ENCODE assay signal across 11 cellular contexts in the genomic region with DNA sequence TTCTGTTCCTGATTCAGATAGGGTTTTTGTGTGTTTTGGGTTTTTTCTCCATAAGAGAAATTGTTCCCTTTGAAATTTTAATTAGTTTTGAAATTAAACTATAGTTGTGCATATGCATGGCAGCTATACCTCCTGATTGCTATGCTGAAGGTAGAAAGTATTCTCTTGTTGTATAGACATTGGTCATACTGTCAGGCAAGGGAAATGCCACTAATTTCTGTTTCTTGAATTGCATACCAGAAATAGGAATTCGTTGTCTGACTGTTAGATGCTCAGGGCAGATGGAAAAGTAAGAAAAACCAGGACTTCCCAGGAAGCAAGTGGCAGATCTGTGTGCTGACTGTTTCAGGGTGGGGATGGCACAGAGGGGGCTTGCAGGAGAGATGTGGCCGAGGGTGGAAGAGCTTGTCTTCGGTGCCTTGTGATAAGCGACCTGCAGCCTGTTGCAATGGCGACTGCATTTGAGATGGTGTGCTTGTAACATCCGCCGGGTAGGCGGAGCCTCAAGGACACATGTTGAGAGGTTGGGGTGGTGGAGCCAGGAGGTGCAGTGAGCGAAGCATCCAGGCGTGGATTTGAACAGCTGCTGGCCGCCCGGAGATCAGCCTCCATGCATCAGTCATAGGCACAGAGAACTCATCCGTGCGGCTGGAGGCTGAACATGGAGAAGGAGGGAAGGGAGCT. TPM values are rescaled to one million over a fixed set of nuclear protein-coding genes. Genes with fewer than 3 reads are reported as not detected.
A peak's percentile ranks its signal among the peaks of the same experiment; 100 is the strongest.
DNase-seq lines count a peak whose midpoint lies in the region; ATAC-seq, FAIRE-seq and TF ChIP-seq lines count a peak whose summit lies in the region.
"Had no signal": no experiment of that assay in that cellular context is flagged by ENCODE, and none has a peak within 500 bp of the region (broad histone marks: within the 10 kb centered on the region; RNA-seq: fewer than 3 reads in every experiment).

No MANE protein-coding gene starts in this region.

- peak overlapping the region; percentile 49 for H3K9ac ChIP-seq in HUES6 (ENCODE audit: low read length)
- H3K9ac ChIP-seq in astrocyte (ENCODE audit: low read length), result no peak overlapping the region
- no peak overlapping the region for H3K9ac ChIP-seq in neural progenitor cell

- H3K4me1 ChIP-seq in HUES6 (ENCODE audit: control insufficient read depth, insufficient read depth, low read length) (peaks cover 63% of the 10 kb centered on the region), astrocyte (ENCODE audit: insufficient read depth, low read length) (peaks cover 38% of the 10 kb centered on the region), neural progenitor cell (peaks cover 45% of the 10 kb centered on the region), adrenal gland (replicated peaks in 1 of 2) (peaks cover 35 to 64% of the 10 kb centered on the region in 2 donors), PC-9 (replicated peaks; ENCODE audit: insufficient read depth) (peaks cover 53% of the 10 kb centered on the region)

- H3K36me3 ChIP-seq in HUES6 (ENCODE audit: control insufficient read depth, insufficient read depth, low read length), result no peaks in the 10 kb centered on the region
- no peaks in the 10 kb centered on the region for H3K36me3 ChIP-seq in astrocyte (ENCODE audit: insufficient read depth, low read length)
- no peaks in the 10 kb centered on the region for H3K36me3 ChIP-seq in neural progenitor cell
- H3K36me3 ChIP-seq in adrenal gland (replicated peaks in 1 of 2), result no peaks in the 10 kb centered on the region
- no peaks in the 10 kb centered on the region; the same call in 1 of the 2 replicates for H3K36me3 ChIP-seq in PC-9 (ENCODE audit: low read depth)

- H3K36me3 Mint-ChIP-seq in astrocyte (ENCODE audit: low read depth, unreplicated experiment) (no peaks in the 10 kb centered on the region), neural progenitor cell (no peaks in the 10 kb centered on the region)

- BruUV-seq in PC-9 (replicated peaks; lab: Mats Ljungman, UMichigan), result no TSS peak

- H2AFZ ChIP-seq in astrocyte (ENCODE audit: low read depth, low read length), result no peak overlapping the region
- peak overlapping the region; percentile 67 for H2AFZ ChIP-seq in neural progenitor cell (replicated peaks)
- H2AFZ ChIP-seq in PC-9, result no peak overlapping the region

- FAIRE-seq in astrocyte (lab: Jason Lieb, UNC), result no peak

- TF ChIP-seq POLR2A in adrenal gland (IDR thresholded peaks at IDR 0.05), result no peak

- H3K4me3 ChIP-seq in HUES6 (ENCODE audit: low read depth, low read length) (no peak overlapping the region), astrocyte (ENCODE audit: insufficient read depth, low read depth, low read length) (no peak overlapping the region), neural progenitor cell (no peak overlapping the region), adrenal gland (no peak overlapping the region), PC-9 (no peak overlapping the region)
- H3K4me3 ChIP-seq: body of pancreas had no signal

- intact Hi-C loops in adrenal gland (cut with DNase I) (no loop called here), PC-9 (cut with micrococcal nuclease; ENCODE audit: unreplicated experiment) (no loop called here)

- ATAC-seq in GM18868 (IDR thresholded peaks at IDR 0.05; ENCODE audit: unreplicated experiment) (no peak), GM21786 (IDR thresholded peaks at IDR 0.05; ENCODE audit: unreplicated experiment) (no peak)
- ATAC-seq: body of pancreas had no signal

- WGBS in adrenal gland, 4 donors, result 67 to 87% (median 70%) methylated on average over 14 of the region's 14 CpGs

- no peaks in the 10 kb centered on the region for H3K9me2 ChIP-seq in PC-9 (ENCODE audit: insufficient read depth)

- H3K4me1 Mint-ChIP-seq in astrocyte (ENCODE audit: low read depth, unreplicated experiment) (peaks cover 80% of the 10 kb centered on the region), neural progenitor cell (peaks cover 69% of the 10 kb centered on the region)

- H3K9me3 Mint-ChIP-seq in astrocyte (ENCODE audit: unreplicated experiment), result no peaks in the 10 kb centered on the region
- no peaks in the 10 kb centered on the region for H3K9me3 Mint-ChIP-seq in neural progenitor cell
- H3K9me3 Mint-ChIP-seq: T-helper 2 cell treated with Interferon-gamma antibody and Interleukin-4, amounts not matched to agents 5 μg/mL and 100 μg/mL, for 36 hours had no signal

- H3K4me2 ChIP-seq in astrocyte (ENCODE audit: low read length) (no peak overlapping the region), neural progenitor cell (peak overlapping the region; percentile 40), PC-9 (no peak overlapping the region)

- CTCF ChIA-PET in PC-9 (lab: Charles Lee), result no interaction called here

- no peaks in the 10 kb centered on the region for H3K9me3 ChIP-seq in HUES6 (ENCODE audit: control insufficient read depth, insufficient read depth, low read depth, low read length)
- no peaks in the 10 kb centered on the region for H3K9me3 ChIP-seq in astrocyte (ENCODE audit: insufficient read depth, low read depth, low read length)
- H3K9me3 ChIP-seq in neural progenitor cell (ENCODE audit: low read depth), result no peaks in the 10 kb centered on the region
- H3K9me3 ChIP-seq in adrenal gland (replicated peaks in 1 of 3), result no peaks in the 10 kb centered on the region
- no peaks in the 10 kb centered on the region for H3K9me3 ChIP-seq in PC-9 (ENCODE audit: insufficient read depth, low read depth)
- H3K9me3 ChIP-seq: body of pancreas had no signal

- H3K27ac Mint-ChIP-seq in astrocyte (ENCODE audit: unreplicated experiment), result peak overlapping the region; percentile 67
- peak overlapping the region; percentile 17 for H3K27ac Mint-ChIP-seq in neural progenitor cell
- H3K27ac Mint-ChIP-seq: T-helper 2 cell treated with Interferon-gamma antibody and Interleukin-4, amounts not matched to agents 5 μg/mL and 100 μg/mL, for 36 hours had no signal

- POLR2A ChIA-PET in PC-9 (lab: Charles Lee; ENCODE audit: unreplicated experiment), result no interaction called here

- H3F3A ChIP-seq in neural progenitor cell (ENCODE audit: low read depth) (peaks cover 14% of the 10 kb centered on the region), PC-9 (ENCODE audit: insufficient read depth, low read depth) (peaks cover 16% of the 10 kb centered on the region; the same call in 1 of the 2 replicates)

- H3K79me2 ChIP-seq in astrocyte (ENCODE audit: insufficient read depth, low read length), result peaks cover 100% of the 10 kb centered on the region
- peaks cover 40% of the 10 kb centered on the region for H3K79me2 ChIP-seq in neural progenitor cell (ENCODE audit: low read depth)
- H3K79me2 ChIP-seq in PC-9 (ENCODE audit: low read depth), result peaks cover 96% of the 10 kb centered on the region

- H3K27ac ChIP-seq in HUES6 (ENCODE audit: low read depth, low read length) (no peak overlapping the region), astrocyte (ENCODE audit: low read depth, low read length) (no peak overlapping the region), neural progenitor cell (no peak overlapping the region), adrenal gland (peak overlapping the region in 2 of 5 donors; percentile 15 to 50), PC-9 (no peak overlapping the region)

- H3K27me3 Mint-ChIP-seq in astrocyte (ENCODE audit: low read depth, unreplicated experiment), result no peaks in the 10 kb centered on the region
- no peaks in the 10 kb centered on the region for H3K27me3 Mint-ChIP-seq in neural progenitor cell (ENCODE audit: insufficient read depth, low read depth)

- TF ChIP-seq CTCF in astrocyte (IDR thresholded peaks at IDR 0.05; ENCODE audit: insufficient read depth, low read depth, low read length) (no peak), neural progenitor cell (IDR thresholded peaks at IDR 0.05) (no peak), adrenal gland (IDR thresholded peaks at IDR 0.05) (no peak), PC-9 (conservative IDR thresholded peaks at IDR 0.05) (no peak)

- DNase-seq in NCI-H2081 (lab: John Stamatoyannopoulos, UW) (peak; percentile 92 to 95), astrocyte (ENCODE audit: low read depth) (no peak), neural progenitor cell (ENCODE audit: low spot score) (peak; percentile 68), adrenal gland (no peak), PC-9 (no peak)
- DNase-seq: Calu3 had no signal

- H3K27me3 ChIP-seq in HUES6 (ENCODE audit: control insufficient read depth, insufficient read depth, low read length), result no peaks in the 10 kb centered on the region
- H3K27me3 ChIP-seq in astrocyte (ENCODE audit: insufficient read depth, low read length), result no peaks in the 10 kb centered on the region
- peaks cover 18% of the 10 kb centered on the region for H3K27me3 ChIP-seq in neural progenitor cell
- no peaks in the 10 kb centered on the region for H3K27me3 ChIP-seq in adrenal gland
- no peaks in the 10 kb centered on the region for H3K27me3 ChIP-seq in PC-9 (ENCODE audit: insufficient read depth, low read depth)
- H3K27me3 ChIP-seq: body of pancreas had no signal

- H4K20me1 ChIP-seq in astrocyte (ENCODE audit: insufficient read depth, low read length) (peaks cover 54% of the 10 kb centered on the region), neural progenitor cell (ENCODE audit: low read depth) (peaks cover 36% of the 10 kb centered on the region), PC-9 (ENCODE audit: insufficient read depth) (no peaks in the 10 kb centered on the region)

- H3K4me3 Mint-ChIP-seq in astrocyte (ENCODE audit: unreplicated experiment), result peak overlapping the region; percentile 14
- peak overlapping the region; percentile 42 for H3K4me3 Mint-ChIP-seq in neural progenitor cell
- H3K4me3 Mint-ChIP-seq: T-helper 2 cell treated with Interferon-gamma antibody and Interleukin-4, amounts not matched to agents 5 μg/mL and 100 μg/mL, for 36 hours had no signal

RNA-seq across cellular contexts. Expression of a gene that starts 42.8 kb away (rescaled TPM):
- total RNA-seq in astrocyte, result 37.2 and 41.8 TPM in 2 replicates
- 12.1 and 13.1 TPM in 2 replicates for total RNA-seq in neural progenitor cell (ENCODE audit: low replicate concordance)
- 10 to 100 TPM; 45.9 to 79.5 (median 58.3) TPM for total RNA-seq in adrenal gland
- polyA plus RNA-seq in adrenal gland, result 10 to 100 TPM in 2 of 3 donors, 1 to 10 TPM in 1; 8.0 to 24.2 (median 20.6) TPM
- 29.2 and 38.4 TPM in 2 replicates for total RNA-seq in PC-9 (2021)

Comparison
In these comparisons a context has a peak if more than half of its experiments do, and no peak if none do; other contexts are left out.
1. DNase-seq: peak in NCI-H2081 (2 of 2) and neural progenitor cell (single experiment); none in astrocyte (single experiment), adrenal gland (0 of 7) and PC-9 (0 of 2).